In the genomic region with DNA sequence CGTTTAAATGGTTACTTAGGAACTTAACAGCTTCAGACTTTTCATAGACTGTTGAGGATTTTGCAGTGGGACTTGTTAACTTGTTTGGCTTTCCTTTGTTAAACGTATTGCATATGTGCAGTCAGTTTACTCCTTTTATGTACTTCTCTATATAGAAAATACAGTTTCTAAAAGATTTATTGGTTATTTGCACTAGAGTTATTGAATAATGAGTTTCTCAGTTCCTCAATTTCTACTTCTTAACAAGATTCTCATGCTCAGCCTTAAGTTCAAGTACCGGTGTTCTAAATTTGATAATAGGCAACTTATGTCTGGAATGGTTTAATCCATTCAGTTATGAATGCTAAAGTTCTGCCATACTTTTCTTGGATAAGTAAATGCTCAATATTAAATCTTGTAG, we compare ENCODE assay signal across 8 cellular contexts. TPM values are rescaled to one million over a fixed set of nuclear protein-coding genes. Genes with fewer than 3 reads are reported as not detected.
DNase-seq lines count a peak whose midpoint lies in the region; FAIRE-seq and TF ChIP-seq lines count a peak whose summit lies in the region.

No MANE protein-coding gene starts in this region.

- TF ChIP-seq CTCF in fibroblast of lung (conservative IDR thresholded peaks at IDR 0.05 in 1 of 2, IDR thresholded peaks at IDR 0.05 in 1 of 2; ENCODE audit: low read depth in 1 of 2, low read length in 2 of 2) = no peak
- no peak for TF ChIP-seq CTCF in sigmoid colon (IDR thresholded peaks at IDR 0.05)
- TF ChIP-seq CTCF in GM20000 (IDR thresholded peaks at IDR 0.05; ENCODE audit: extremely low read depth, missing control alignments) = no peak

- no peaks in the 10 kb centered on the region for H3K36me3 ChIP-seq in fibroblast of lung (ENCODE audit: control insufficient read depth, insufficient read depth, low read length)
- H3K36me3 ChIP-seq in sigmoid colon = peaks cover 0 to 27% (median 2%) of the 10 kb centered on the region in 4 donors

- no peak overlapping the region for H2AFZ ChIP-seq in fibroblast of lung (ENCODE audit: low read length)

- H3K27me3 ChIP-seq in fibroblast of lung (ENCODE audit: control insufficient read depth, insufficient read depth, low read length) = no peaks in the 10 kb centered on the region
- H3K27me3 ChIP-seq in sigmoid colon = no peaks in the 10 kb centered on the region

- WGBS in sigmoid colon, 2 donors = 0 to 2% methylated on average over 3 of the region's 3 CpGs

- peak overlapping the region; percentile 90 for H3K4me2 ChIP-seq in fibroblast of lung (ENCODE audit: extremely low read depth, insufficient read depth, low read length)

- no peak for TF ChIP-seq POLR2A in sigmoid colon (IDR thresholded peaks at IDR 0.05)

- intact Hi-C loops in sigmoid colon (cut with DNase I) = loop anchor here (2.0 kb wide), 1 partner anchor 51 kb away; no protein-coding TSS in a partner anchor

- peak; percentile 65 for FAIRE-seq in GM19239 (lab: Jason Lieb, UNC)

- TF ChIP-seq EP300 in sigmoid colon (IDR thresholded peaks at IDR 0.05) = no peak

- peak overlapping the region; percentile 84 to 100 (median 98) for H3K4me3 ChIP-seq in fibroblast of lung (replicated peaks in 1 of 4; ENCODE audit: control extremely low read depth in 1 of 4, insufficient read depth in 1 of 4, low read depth in 3 of 4, low read length in 4 of 4)
- H3K4me3 ChIP-seq in sigmoid colon = peak overlapping the region; percentile 59 to 89 (median 76)

- H4K20me1 ChIP-seq in fibroblast of lung (ENCODE audit: control insufficient read depth, extremely low read depth, insufficient read depth, low read length) = no peaks in the 10 kb centered on the region

- H3K27ac ChIP-seq in fibroblast of lung (ENCODE audit: insufficient read depth, low read length) (peak overlapping the region; percentile 97), sigmoid colon (peak overlapping the region; percentile 87 to 98 (median 93))

- H3K9me3 ChIP-seq in fibroblast of lung (ENCODE audit: control insufficient read depth, insufficient read depth, low read depth, low read length) = no peaks in the 10 kb centered on the region
- H3K9me3 ChIP-seq in sigmoid colon = no peaks in the 10 kb centered on the region

- DNase-seq in GM19239 (ENCODE audit: insufficient read length, low spot score) (no peak), RKO (ENCODE audit: low spot score) (peak; percentile 27), fibroblast of lung (ENCODE audit: low read depth in 2 of 2) (no peak), sigmoid colon (no peak), hippocampal formation (lab: John Stamatoyannopoulos, UW) (no peak), SW 1271 (lab: John Stamatoyannopoulos, UW) (no peak), GM20000 (ENCODE audit: low spot score) (no peak), NCI-H2081 treated with DMSO at 0.1 percent for 48 hours (lab: John Stamatoyannopoulos, UW) (no peak)

- H3K4me1 ChIP-seq in fibroblast of lung (ENCODE audit: control insufficient read depth, extremely low read depth, insufficient read depth, low read length) (no peaks in the 10 kb centered on the region), sigmoid colon (peaks cover 0 to 34% (median 25%) of the 10 kb centered on the region in 4 donors)

- peaks cover 56% of the 10 kb centered on the region for H3K79me2 ChIP-seq in fibroblast of lung (ENCODE audit: control insufficient read depth, insufficient read depth, low read length)

- peak overlapping the region; percentile 95 for H3K9ac ChIP-seq in fibroblast of lung (ENCODE audit: insufficient read depth, low read length)

RNA-seq across cellular contexts. Expression of a gene that starts 0.9 kb away (rescaled TPM):
- total RNA-seq in fibroblast of lung (80.1 and 81.4 TPM in 2 replicates), sigmoid colon (100 to 1,000 TPM in 3 of 4 donors, 10 to 100 TPM in 1; 69.5 to 112 (median 107) TPM)
- polyA plus RNA-seq in fibroblast of lung (279 and 299 TPM in 2 replicates), sigmoid colon (100 to 1,000 TPM; 113 to 217 (median 161) TPM)
- polyA plus RNA-seq in fibroblast of lung (2012) = 166 and 184 TPM in 2 replicates
- 62.1 and 65.7 TPM in 2 replicates for polyA minus RNA-seq in fibroblast of lung (ENCODE audit: low replicate concordance)

RNA-seq across cellular contexts. Expression of a gene that starts 45.6 kb away (rescaled TPM):
- 43.1 and 50.7 TPM in 2 replicates for total RNA-seq in fibroblast of lung
- 91.2 and 121 TPM in 2 replicates for polyA plus RNA-seq in fibroblast of lung
- polyA plus RNA-seq in fibroblast of lung (2012) = 64.6 and 86.4 TPM in 2 replicates
- 3.4 and 12.2 TPM in 2 replicates for polyA minus RNA-seq in fibroblast of lung (ENCODE audit: low replicate concordance)
- total RNA-seq in sigmoid colon = 10 to 100 TPM; 67.1 to 77.3 (median 69.3) TPM
- 10 to 100 TPM; 56.4 to 78.1 (median 60.7) TPM for polyA plus RNA-seq in sigmoid colon

RNA-seq across cellular contexts. Expression of a gene that starts 52.8 kb away (rescaled TPM):
- total RNA-seq in fibroblast of lung = 10.3 and 12.1 TPM in 2 replicates
- 7.2 and 12.2 TPM in 2 replicates for polyA plus RNA-seq in fibroblast of lung
- polyA plus RNA-seq in fibroblast of lung (2012) = 6.5 and 10.0 TPM in 2 replicates
- polyA minus RNA-seq in fibroblast of lung (ENCODE audit: low replicate concordance) = 0.75 TPM in 1 of 2 replicates, not detected in the other
- total RNA-seq in sigmoid colon = 10 to 100 TPM; 18.1 to 31.9 (median 24.5) TPM
- 1 to 10 TPM; 4.2 to 8.4 (median 7.2) TPM for polyA plus RNA-seq in sigmoid colon
